In the genomic region with DNA sequence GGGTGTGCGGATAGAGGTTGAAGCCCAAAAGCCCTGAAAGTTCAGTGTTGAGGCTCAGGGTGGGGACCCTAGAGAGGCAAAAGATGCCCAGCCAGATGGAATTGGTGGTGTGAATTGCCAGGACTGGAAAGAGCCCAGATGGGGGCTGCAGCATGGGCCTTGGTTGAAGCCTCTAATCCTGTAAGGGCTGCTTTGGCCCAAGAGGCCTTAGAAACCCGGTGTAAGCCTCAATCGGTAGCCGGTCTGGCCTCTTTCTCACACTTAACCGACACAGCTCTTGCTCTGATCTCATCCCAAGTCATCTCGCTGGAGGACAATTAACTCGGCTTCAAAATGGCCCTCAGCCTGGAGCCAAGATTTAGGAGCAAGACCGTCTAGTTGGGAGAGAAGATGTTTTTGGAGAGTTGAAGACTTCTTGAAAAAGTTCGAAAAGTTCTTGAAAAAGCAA, we compare ENCODE assay signal across 8 cellular contexts. TPM values are rescaled to one million over a fixed set of nuclear protein-coding genes. Genes with fewer than 3 reads are reported as not detected.
DNase-seq lines count a peak whose midpoint lies in the region; ATAC-seq and TF ChIP-seq lines count a peak whose summit lies in the region.

No MANE protein-coding gene starts in this region.

- in situ Hi-C loops in GM23248 (cut with MboI), result no loop called here

- peak; percentile 88 for DNase-seq in GM23248
- DNase-seq in SW480 (ENCODE audit: low spot score), result peak; percentile 36
- DNase-seq in dedifferentiated amniotic fluid mesenchymal stem cell (ENCODE audit: extremely low spot score), result peak; percentile 54
- peak in 2 of 3 donors; percentile 42 to 47 for DNase-seq in mucosa of descending colon
- DNase-seq in aorta, result peak; percentile 55 to 72
- no peak for DNase-seq in NCI-H1092 (lab: John Stamatoyannopoulos, UW)
- DNase-seq in AML-193 (lab: John Stamatoyannopoulos, UW), result no peak

- H3K36me3 ChIP-seq in GM23248 (ENCODE audit: low read depth) (peaks cover 42% of the 10 kb centered on the region), mucosa of descending colon (ENCODE audit: low read depth) (no peaks in the 10 kb centered on the region), aorta (ENCODE audit: control insufficient read depth in 1 of 2, insufficient read depth in 2 of 2, low read length in 1 of 2) (peaks cover 0 to 8% of the 10 kb centered on the region in 2 donors)

- 0 to 2% methylated on average over 9 of the region's 9 CpGs for WGBS in GM23248 (ENCODE audit: low coverage in 1 of 2, low lambda C conversion rate in 2 of 2, missing lambda C conversion rate in 2 of 2), 2 experiments
- WGBS in aorta, 2 donors, result 2 to 3% methylated on average over 9 of the region's 9 CpGs

- intact Hi-C loops in mucosa of descending colon (cut with DNase I, micrococcal nuclease), result no loop called here
- intact Hi-C loops in aorta (cut with DNase I), result no loop called here

- H2AFZ ChIP-seq in GM23248, result no peak overlapping the region

- H3K9me2 ChIP-seq in GM23248 (ENCODE audit: insufficient read depth), result no peaks in the 10 kb centered on the region

- H3K27ac ChIP-seq in GM23248 (peak overlapping the region; percentile 99), aorta (ENCODE audit: low read depth in 1 of 2, low read length in 2 of 2) (peak overlapping the region; percentile 95 to 99)

- ATAC-seq in mucosa of descending colon (no peak), aorta (ENCODE audit: low FRiP score) (peak; percentile 15), HG03354 (IDR thresholded peaks at IDR 0.05; ENCODE audit: poor library complexity, severe bottlenecking, unreplicated experiment) (no peak)

- H3K79me2 ChIP-seq in GM23248 (ENCODE audit: insufficient read depth), result peaks cover 84% of the 10 kb centered on the region

- H3K27me3 ChIP-seq in GM23248 (replicated peaks; ENCODE audit: insufficient read depth) (no peaks in the 10 kb centered on the region), aorta (ENCODE audit: control insufficient read depth in 1 of 2, insufficient read depth in 2 of 2, low read length in 1 of 2) (no peaks in the 10 kb centered on the region)

- H3F3A ChIP-seq in GM23248 (ENCODE audit: insufficient read depth), result peaks cover 78% of the 10 kb centered on the region

- peak overlapping the region; percentile 97 for H3K4me3 ChIP-seq in GM23248
- no peak overlapping the region for H3K4me3 ChIP-seq in mucosa of descending colon
- peak overlapping the region; percentile 54 to 92 for H3K4me3 ChIP-seq in aorta (ENCODE audit: low read length in 2 of 2)

- no peak for TF ChIP-seq CTCF in mucosa of descending colon (IDR thresholded peaks at IDR 0.05)

- peaks cover 26% of the 10 kb centered on the region for H3K4me1 ChIP-seq in GM23248 (ENCODE audit: insufficient read depth)
- H3K4me1 ChIP-seq in mucosa of descending colon (ENCODE audit: low read depth), result peaks cover 27% of the 10 kb centered on the region
- no peaks in the 10 kb centered on the region for H3K4me1 ChIP-seq in aorta (ENCODE audit: control insufficient read depth in 1 of 2, insufficient read depth in 2 of 2, low read length in 2 of 2)

- peak overlapping the region; percentile 98 for H3K4me2 ChIP-seq in GM23248 (ENCODE audit: unreplicated experiment)

- H3K9me3 ChIP-seq in GM23248 (ENCODE audit: low read depth) (no peaks in the 10 kb centered on the region), mucosa of descending colon (no peaks in the 10 kb centered on the region), aorta (ENCODE audit: control insufficient read depth, low read length) (no peaks in the 10 kb centered on the region)

- peak overlapping the region; percentile 100 for H3K9ac ChIP-seq in GM23248

- no peaks in the 10 kb centered on the region; the same call in 1 of the 2 replicates for H4K20me1 ChIP-seq in GM23248 (ENCODE audit: insufficient read depth)

RNA-seq across cellular contexts. Expression of a gene that starts 2.0 kb away (rescaled TPM):
- 1,413 and 1,469 TPM in 2 replicates for total RNA-seq in GM23248 (2014; rRNA removed; shearing (Covaris generic))
- polyA plus RNA-seq in GM23248 (2016; fragmentation: Nextera tagmentation; extraction: Ambion mirVana) (1,408 and 1,423 TPM in 2 replicates), aorta (100 to 1,000 TPM; 800 to 937 TPM)
- total RNA-seq in mucosa of descending colon (100 to 1,000 TPM; 205 to 373 (median 333) TPM), aorta (1,000 to 10,000 TPM in 1 of 2 donors, 100 to 1,000 TPM in 1; 695 to 1,409 TPM)

RNA-seq across cellular contexts. Expression of a gene that starts 33.4 kb away (rescaled TPM):
- total RNA-seq in GM23248 (2014; rRNA removed; shearing (Covaris generic)), result 29.5 and 42.6 TPM in 2 replicates
- polyA plus RNA-seq in GM23248 (2016; fragmentation: Nextera tagmentation; extraction: Ambion mirVana) (106 and 112 TPM in 2 replicates), aorta (10 to 100 TPM; 17.6 to 30.3 TPM)
- total RNA-seq in mucosa of descending colon (100 to 1,000 TPM in 2 of 3 donors, 10 to 100 TPM in 1; 85.5 to 129 (median 119) TPM), aorta (10 to 100 TPM; 51.3 to 56.7 TPM)

Comparison
In these comparisons a context has a peak if more than half of its experiments do, and no peak if none do; other contexts are left out.
1. DNase-seq: peak in GM23248 (single experiment), SW480 (single experiment), dedifferentiated amniotic fluid mesenchymal stem cell (single experiment), mucosa of descending colon (2 of 3) and aorta (2 of 2); none in NCI-H1092 (single experiment) and AML-193 (0 of 2).